9 cellular contexts compared by ENCODE assay signal in the genomic region with DNA sequence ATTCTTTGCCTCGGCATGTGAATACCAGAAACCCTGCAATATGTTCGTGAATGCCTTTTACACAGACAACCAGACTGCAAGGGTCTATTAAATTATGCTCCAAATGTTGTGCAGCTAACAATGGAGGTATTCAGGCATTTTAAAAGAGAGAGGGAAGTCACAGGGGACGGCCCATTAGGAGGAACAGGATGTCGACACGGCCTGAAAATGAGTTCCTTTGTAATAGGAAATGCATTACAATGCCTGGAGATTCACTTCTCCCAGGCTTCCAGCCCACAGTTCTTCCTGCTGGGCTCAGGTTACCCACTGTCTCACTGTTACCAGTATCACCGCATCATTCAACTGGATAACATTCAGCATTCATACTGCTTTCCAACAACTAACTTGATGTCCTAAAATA. TPM values are rescaled to one million over a fixed set of nuclear protein-coding genes. Genes with fewer than 3 reads are reported as not detected.
DNase-seq lines count a peak whose midpoint lies in the region; ATAC-seq and TF ChIP-seq lines count a peak whose summit lies in the region.
"Had no signal": no experiment of that assay in that cellular context is flagged by ENCODE, and none has a peak within 500 bp of the region (broad histone marks: within the 10 kb centered on the region; RNA-seq: fewer than 3 reads in every experiment).

No MANE protein-coding gene starts in this region.

- intact Hi-C loops in left ventricle myocardium superior (cut with micrococcal nuclease) (loop anchor here (10.0 kb wide), 2 partner anchors 105 to 295 kb away; no protein-coding TSS in a partner anchor), natural killer cell (cut with micrococcal nuclease) (loop anchor here (2.0 to 5.0 kb wide), 3 partner anchors 15 to 308 kb away; no protein-coding TSS in a partner anchor)

- no peaks in the 10 kb centered on the region for H3K27me3 Mint-ChIP-seq in natural killer cell (ENCODE audit: low read depth in 2 of 2)

- H3K27ac ChIP-seq in cardiac muscle cell (peak overlapping the region; percentile 94), Peyer's patch (peak overlapping the region; percentile 89 to 99 (median 96))

- H3K27ac Mint-ChIP-seq in natural killer cell = peak overlapping the region; percentile 93 to 95

- no peaks in the 10 kb centered on the region for H3K9me3 ChIP-seq in cardiac muscle cell (ENCODE audit: low read depth)
- H3K9me3 ChIP-seq in Peyer's patch = no peaks in the 10 kb centered on the region

- ATAC-seq in left ventricle myocardium superior (no peak), natural killer cell (no peak)
- ATAC-seq: GM12878 had no signal

- peak; percentile 9 to 33 for TF ChIP-seq POLR2A in Peyer's patch (IDR thresholded peaks at IDR 0.05)

- no peaks in the 10 kb centered on the region for H3K36me3 Mint-ChIP-seq in natural killer cell

- peaks cover 16% of the 10 kb centered on the region for H3K36me3 ChIP-seq in cardiac muscle cell
- peaks cover 0 to 12% (median 0%) of the 10 kb centered on the region in 3 donors for H3K36me3 ChIP-seq in Peyer's patch

- TF ChIP-seq CTCF in cardiac muscle cell (IDR thresholded peaks at IDR 0.05; ENCODE audit: low read depth, low read length) = no peak
- TF ChIP-seq CTCF in Peyer's patch (IDR thresholded peaks at IDR 0.05) = no peak
- TF ChIP-seq CTCF in epithelial cell of esophagus (IDR thresholded peaks at IDR 0.05; ENCODE audit: insufficient read depth, low read depth, low read length, missing control alignments) = no peak
- TF ChIP-seq CTCF in natural killer cell (IDR thresholded peaks at IDR 0.05) = no peak

- H3K9me3 Mint-ChIP-seq in natural killer cell = no peaks in the 10 kb centered on the region

- in situ Hi-C loops in G401 (cut with HindIII; ENCODE audit: low sequenced_read_pairs) = loop anchor here (25.0 kb wide), 1 partner anchor 112 kb away; no protein-coding TSS in a partner anchor

- peak in 1 of 2 donors; percentile 79 for DNase-seq in cardiac muscle cell (ENCODE audit: low read depth in 1 of 2, low spot score in 1 of 2)
- DNase-seq in left ventricle myocardium superior = no peak
- DNase-seq in Peyer's patch = no peak
- DNase-seq in epithelial cell of esophagus (ENCODE audit: low read depth) = peak; percentile 59
- DNase-seq in natural killer cell = no peak
- no peak for DNase-seq in OCI-M2 (lab: John Stamatoyannopoulos, UW; ENCODE audit: unreplicated experiment)
- no peak for DNase-seq in G401 (ENCODE audit: low spot score)
- DNase-seq in activated CD8-positive, alpha-beta memory T cell treated with anti-CD3 and anti-CD28 coated beads for 24 hours = no peak

- H3K4me1 Mint-ChIP-seq in natural killer cell = peaks cover 80 to 86% of the 10 kb centered on the region in 2 donors

- H3K4me3 ChIP-seq in cardiac muscle cell = peak overlapping the region; percentile 81
- H3K4me3 ChIP-seq in Peyer's patch = peak overlapping the region; percentile 56 to 82 (median 77)
- H3K4me3 ChIP-seq in epithelial cell of esophagus (ENCODE audit: low read length) = peak overlapping the region; percentile 51
- H3K4me3 ChIP-seq: GM12878 had no signal

- H3K4me1 ChIP-seq in cardiac muscle cell (ENCODE audit: low read depth) (peaks cover 44% of the 10 kb centered on the region), Peyer's patch (peaks cover 0 to 40% (median 11%) of the 10 kb centered on the region in 4 donors)

- H3K27me3 ChIP-seq in cardiac muscle cell = no peaks in the 10 kb centered on the region
- no peaks in the 10 kb centered on the region for H3K27me3 ChIP-seq in Peyer's patch

- peak overlapping the region; percentile 98 for H3K4me3 Mint-ChIP-seq in natural killer cell

RNA-seq across cellular contexts. Expression of gene DUSP6, which starts 2.5 kb away (rescaled TPM):
- 200 and 260 TPM in 2 replicates for total RNA-seq in cardiac muscle cell
- 177 and 191 TPM in 2 replicates for polyA plus RNA-seq in cardiac muscle cell
- 23.0 TPM for total RNA-seq in left ventricle myocardium superior
- total RNA-seq in Peyer's patch = 10 to 100 TPM; 33.1 to 71.0 (median 46.7) TPM
- total RNA-seq in natural killer cell = 100 to 1,000 TPM in 2 of 3 donors, 10 to 100 TPM in 1; 52.2 to 222 (median 141) TPM
- total RNA-seq in G401 (2014; rRNA removed; shearing (Covaris generic)) = 233 and 289 TPM in 2 replicates
